In genomic region chr13:25632166-25632888, GRCh38 we compare ENCODE assay signal across 2 cellular contexts.
TF ChIP-seq lines count a peak whose summit lies in the region.

No MANE protein-coding gene starts in this region.

TF ChIP-seq in IMR-90, 13 proteins besides CTCF, POLR2A, EP300 and RAD21:
- TF ChIP-seq NFE2L2 (IDR thresholded peaks at IDR 0.05; ENCODE audit: low read depth, low read length), result no peak

TF ChIP-seq in H1, 55 proteins besides CTCF, POLR2A, EP300 and RAD21:
- TF ChIP-seq SP2 (IDR thresholded peaks at IDR 0.05; ENCODE audit: low read length) (peak; percentile 7; the same call in 1 of the 2 replicates), JUN (IDR thresholded peaks at IDR 0.05; ENCODE audit: low read depth, low read length) (no peak), RXRA (IDR thresholded peaks at IDR 0.05; ENCODE audit: insufficient read depth, low read depth, low read length) (0 out of 2 replicates have a peak, but pooled peaks have one; percentile 37), JUND (IDR thresholded peaks at IDR 0.05; ENCODE audit: low read length) (no peak), CBX5 (IDR thresholded peaks at IDR 0.05; ENCODE audit: low read depth, low read length) (no peak), SRF (IDR thresholded peaks at IDR 0.05; ENCODE audit: low read depth, low read length) (no peak), CREB1 (IDR thresholded peaks at IDR 0.05) (peak; percentile 28; the same call in 1 of the 2 replicates), ATF2 (IDR thresholded peaks at IDR 0.05; ENCODE audit: low read length) (no peak), SP1 (IDR thresholded peaks at IDR 0.05; ENCODE audit: low read depth, low read length) (peak; percentile 37; the same call in 1 of the 2 replicates), GABPA (IDR thresholded peaks at IDR 0.05; ENCODE audit: borderline replicate concordance, insufficient read depth, low read length) (no peak), CEBPB (IDR thresholded peaks at IDR 0.05; ENCODE audit: low read depth, low read length) (0 out of 2 replicates have a peak, but pooled peaks have one; percentile 8)
